20 cellular contexts compared by ENCODE assay signal in the genomic region with DNA sequence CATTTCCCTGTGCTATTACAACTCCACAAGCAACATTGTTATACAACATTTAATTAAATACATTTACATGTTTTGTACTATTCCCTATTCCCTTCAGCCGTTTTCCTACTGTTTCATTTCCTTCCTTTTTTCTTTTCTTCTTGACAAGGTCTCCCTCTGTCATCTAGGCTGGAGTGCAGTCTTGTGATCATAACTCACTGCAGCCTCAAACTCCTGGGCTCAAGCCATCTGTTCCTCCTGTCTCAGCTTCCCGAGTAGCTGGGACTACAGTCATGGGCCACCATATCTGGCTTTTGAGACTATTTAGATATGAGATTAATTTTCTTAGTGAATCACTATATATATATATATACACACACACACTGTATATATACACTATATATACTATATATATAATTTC.
A peak's percentile ranks its signal among the peaks of the same experiment; 100 is the strongest.
DNase-seq lines count a peak whose midpoint lies in the region; ATAC-seq and TF ChIP-seq lines count a peak whose summit lies in the region.
"Had no signal": no experiment of that assay in that cellular context is flagged by ENCODE, and none has a peak within 500 bp of the region (broad histone marks: within the 10 kb centered on the region; RNA-seq: fewer than 3 reads in every experiment).

No MANE protein-coding gene starts in this region.

- H3K27me3 ChIP-seq in upper lobe of right lung (no peaks in the 10 kb centered on the region), WERI-Rb-1 (ENCODE audit: insufficient read depth, low read depth, severe bottlenecking) (no peaks in the 10 kb centered on the region)

- intact Hi-C loops in upper lobe of right lung (cut with DNase I) = no loop called here

- peak; percentile 50 for ATAC-seq in upper lobe of right lung
- ATAC-seq: GM12878, HepG2, K562, Panc1 had no signal

- DNase-seq in SK-MEL-5 (ENCODE audit: low read depth, low spot score) (peak; percentile 83), choroid plexus epithelial cell (ENCODE audit: low read depth) (peak; percentile 35), kidney tubule cell (ENCODE audit: low spot score) (peak; percentile 44), upper lobe of right lung (no peak), WERI-Rb-1 (no peak), amygdala (lab: John Stamatoyannopoulos, UW) (no peak)
- no peak for DNase-seq in activated CD4-positive, alpha-beta T cell treated with anti-CD3 and anti-CD28 coated beads for 48 hours
- DNase-seq: CD4-positive, CD25-positive, alpha-beta regulatory T cell; DND-41; H7; NCI-H1092 treated with DMSO at 0.1 percent for 48 hours; NCI-H1436 treated with DMSO at 0.1 percent for 48 hours; NCI-H1930; NCI-H2227 treated with DMSO at 0.1 percent for 48 hours; NCI-H510A treated with DMSO at 0.1 percent for 48 hours; NCI-H748 treated with DMSO at 0.1 percent for 48 hours had no signal

- no peak overlapping the region for H3K4me3 ChIP-seq in choroid plexus epithelial cell (ENCODE audit: low read depth, low read length)
- H3K4me3 ChIP-seq in upper lobe of right lung = no peak overlapping the region
- no peak overlapping the region for H3K4me3 ChIP-seq in WERI-Rb-1 (ENCODE audit: low read depth, low read length)
- H3K4me3 ChIP-seq: GM12878, K562 had no signal

- peaks cover 10% of the 10 kb centered on the region for H3K9me3 ChIP-seq in upper lobe of right lung
- no peaks in the 10 kb centered on the region for H3K9me3 ChIP-seq in WERI-Rb-1 (ENCODE audit: severe bottlenecking)

- in situ Hi-C loops in SK-MEL-5 (cut with HindIII; ENCODE audit: low pct_unique_long_range_greater_than_20kb, low sequenced_read_pairs) = no loop called here

- H3K27ac ChIP-seq in upper lobe of right lung (no peak overlapping the region), WERI-Rb-1 (no peak overlapping the region)

- no peaks in the 10 kb centered on the region for H3K36me3 ChIP-seq in upper lobe of right lung
- no peaks in the 10 kb centered on the region for H3K36me3 ChIP-seq in WERI-Rb-1

- no peaks in the 10 kb centered on the region for H3K4me1 ChIP-seq in upper lobe of right lung

- TF ChIP-seq CTCF in choroid plexus epithelial cell (conservative IDR thresholded peaks at IDR 0.05; ENCODE audit: low read depth, low read length) (no peak), upper lobe of right lung (IDR thresholded peaks at IDR 0.05) (no peak), WERI-Rb-1 (IDR thresholded peaks at IDR 0.05; ENCODE audit: low read depth, low read length) (no peak)

Comparison
In these comparisons a context has a peak if more than half of its experiments do, and no peak if none do; other contexts are left out.
1. DNase-seq: peak in SK-MEL-5 (single experiment), choroid plexus epithelial cell (single experiment) and kidney tubule cell (single experiment); none in upper lobe of right lung (single experiment), WERI-Rb-1 (single experiment), activated CD4-positive, alpha-beta T cell treated with anti-CD3 and anti-CD28 coated beads for 48 hours (single experiment) and amygdala (0 of 56).